In the genomic region with DNA sequence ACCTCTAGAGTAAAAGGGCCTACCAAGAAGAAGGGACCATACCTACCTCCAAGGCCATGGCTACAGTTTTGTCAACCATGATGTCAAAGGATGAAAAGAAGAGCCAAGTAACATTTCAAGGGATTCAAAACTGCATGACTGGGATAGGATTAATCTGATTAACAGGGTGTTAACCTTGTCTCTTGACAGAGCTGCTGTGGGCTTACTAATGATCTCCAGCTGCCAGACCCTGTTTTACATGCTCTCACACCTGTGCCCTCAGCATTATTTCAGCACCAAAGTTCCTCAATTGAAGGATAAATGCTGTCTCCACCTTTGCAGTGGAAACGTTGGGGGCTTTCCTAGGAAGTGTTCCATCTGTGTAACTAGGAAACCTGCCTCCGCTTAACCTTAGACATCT, we compare ENCODE assay signal across 21 cellular contexts.
DNase-seq lines count a peak whose midpoint lies in the region; ATAC-seq and TF ChIP-seq lines count a peak whose summit lies in the region.
"Had no signal": no experiment of that assay in that cellular context is flagged by ENCODE, and none has a peak within 500 bp of the region (broad histone marks: within the 10 kb centered on the region; RNA-seq: fewer than 3 reads in every experiment).

No MANE protein-coding gene starts in this region.

- H3K27me3 ChIP-seq in WERI-Rb-1 (ENCODE audit: insufficient read depth, low read depth, severe bottlenecking) (no peaks in the 10 kb centered on the region), H9 (ENCODE audit: insufficient read depth, low read length) (no peaks in the 10 kb centered on the region)

- no peaks in the 10 kb centered on the region for H3K23me2 ChIP-seq in H9 (ENCODE audit: insufficient read length, low read depth, low read length, poor library complexity, severe bottlenecking)

- no peaks in the 10 kb centered on the region for H3K27me3 Mint-ChIP-seq in activated naive CD4-positive, alpha-beta T cell treated with anti-CD3 and anti-CD28 coated beads, Interleukin-2, amount 10 ng/mL, durations not matched to agents 7 days and 5 days
- H3K27me3 Mint-ChIP-seq in H9 (ENCODE audit: low read depth) = no peaks in the 10 kb centered on the region

- H2BK20ac ChIP-seq in H9 (ENCODE audit: low read depth, low read length, poor library complexity, severe bottlenecking) = no peak overlapping the region

- no peak for ATAC-seq in activated naive CD4-positive, alpha-beta T cell treated with anti-CD3 and anti-CD28 coated beads, Interleukin-2, amount 50 U/mL, for 72 hours
- ATAC-seq: GM12878, HCT116 had no signal

- no peak overlapping the region for H2BK12ac ChIP-seq in H9 (ENCODE audit: insufficient read length, low read depth, low read length)

- H4K8ac ChIP-seq in H9 (replicated peaks; ENCODE audit: insufficient read length, low read depth, low read length) = no peak overlapping the region

- no peak overlapping the region for H4K91ac ChIP-seq in H9 (ENCODE audit: insufficient read length, low read depth, low read length)

- H4K20me1 ChIP-seq in H9 (ENCODE audit: control insufficient read depth, insufficient read depth, insufficient read length) = no peaks in the 10 kb centered on the region

- H3K9me3 Mint-ChIP-seq in activated naive CD4-positive, alpha-beta T cell treated with anti-CD3 and anti-CD28 coated beads, Interleukin-2, amount 10 ng/mL, durations not matched to agents 7 days and 5 days = peaks cover 2% of the 10 kb centered on the region
- H3K9me3 Mint-ChIP-seq in activated naive CD4-positive, alpha-beta T cell treated with anti-CD3 and anti-CD28 coated beads, Interleukin-2, amount 50 U/mL, for 72 hours = peaks cover 0 to 9% of the 10 kb centered on the region in 2 donors
- peaks cover 6 to 7% of the 10 kb centered on the region in 2 experiments; a peak in 2 of 5 replicates for H3K9me3 Mint-ChIP-seq in H9

- no peaks in the 10 kb centered on the region for H3K36me3 ChIP-seq in WERI-Rb-1

- H3K4me1 Mint-ChIP-seq in activated naive CD4-positive, alpha-beta T cell treated with anti-CD3 and anti-CD28 coated beads, Interleukin-2, amount 10 ng/mL, durations not matched to agents 7 days and 5 days = no peaks in the 10 kb centered on the region
- H3K4me1 Mint-ChIP-seq in H9 = peaks cover 0 to 6% of the 10 kb centered on the region in 2 experiments; a peak in 2 of 4 replicates
- H3K4me1 Mint-ChIP-seq: CD4-positive, alpha-beta memory T cell had no signal

- no peak overlapping the region for H2BK5ac ChIP-seq in H9 (ENCODE audit: insufficient read length, low read length)

- H2BK120ac ChIP-seq in H9 (ENCODE audit: low read depth, low read length, poor library complexity, severe bottlenecking) = no peak overlapping the region

- no peak overlapping the region for H3K23ac ChIP-seq in H9 (ENCODE audit: insufficient read length, low read depth, low read length)

- no peak overlapping the region for H2BK15ac ChIP-seq in H9 (ENCODE audit: low read depth, low read length)

- no peak overlapping the region for H3K56ac ChIP-seq in H9 (ENCODE audit: insufficient read length, low read depth, low read length)

- H3K18ac ChIP-seq in H9 (ENCODE audit: insufficient read length, low read depth, low read length) = no peak overlapping the region

- WGBS in H9 (ENCODE audit: extremely low coverage, insufficient read length, low lambda C conversion rate) = no CpG with 5 or more reads among the region's 2 CpGs

- TF ChIP-seq CTCF in WERI-Rb-1 (IDR thresholded peaks at IDR 0.05; ENCODE audit: low read depth, low read length) (no peak), H9 (conservative IDR thresholded peaks at IDR 0.05) (no peak)

- no peak overlapping the region for H3K9ac ChIP-seq in H9 (ENCODE audit: extremely low read depth, insufficient read length, low read length)
- H3K9ac ChIP-seq: GM23248 had no signal

- H3K4me1 ChIP-seq in H9 (ENCODE audit: insufficient read depth, low read length) = no peaks in the 10 kb centered on the region; the same call in 1 of the 2 replicates

- no peak overlapping the region for H3K4ac ChIP-seq in H9 (ENCODE audit: low read depth, low read length)

- H3T11ph ChIP-seq in H9 (ENCODE audit: low read length) = no peak overlapping the region

- H3K14ac ChIP-seq in H9 (ENCODE audit: insufficient read depth, low read length) = no peak overlapping the region

- H3K36me3 Mint-ChIP-seq in activated naive CD4-positive, alpha-beta T cell treated with anti-CD3 and anti-CD28 coated beads, Interleukin-2, amount 10 ng/mL, durations not matched to agents 7 days and 5 days = no peaks in the 10 kb centered on the region
- H3K36me3 Mint-ChIP-seq in activated naive CD4-positive, alpha-beta T cell treated with anti-CD3 and anti-CD28 coated beads, Interleukin-2, amount 50 U/mL, for 72 hours = no peaks in the 10 kb centered on the region
- H3K36me3 Mint-ChIP-seq in H9 (ENCODE audit: insufficient read depth in 1 of 3, low read depth in 3 of 3) = no peaks in the 10 kb centered on the region
- H3K36me3 Mint-ChIP-seq: CD4-positive, alpha-beta memory T cell had no signal

- no peak overlapping the region for H2AK5ac ChIP-seq in H9 (ENCODE audit: insufficient read length, low read length)

- H2AFZ ChIP-seq in H9 (ENCODE audit: low read length) = no peak overlapping the region
- H2AFZ ChIP-seq: GM23248 had no signal

- CTCF ChIA-PET in activated naive CD4-positive, alpha-beta T cell treated with anti-CD3 and anti-CD28 coated beads, Interleukin-2, amount 10 ng/mL, durations not matched to agents 7 days and 5 days (lab: Charles Lee) = no interaction called here

- no peaks in the 10 kb centered on the region for H3K9me3 ChIP-seq in WERI-Rb-1 (ENCODE audit: severe bottlenecking)
- H3K9me3 ChIP-seq in H9 (ENCODE audit: control insufficient read depth, low read depth, low read length) = no peaks in the 10 kb centered on the region

- H3K79me1 ChIP-seq in H9 (ENCODE audit: insufficient read depth, low read depth, low read length, poor library complexity, severe bottlenecking) = no peaks in the 10 kb centered on the region

- no peak overlapping the region for H4K5ac ChIP-seq in H9 (ENCODE audit: insufficient read length, low read depth, low read length)

- no peak overlapping the region for H3K27ac ChIP-seq in WERI-Rb-1
- H3K27ac ChIP-seq in H9 (ENCODE audit: insufficient read length, low read depth, low read length) = no peak overlapping the region
- H3K27ac ChIP-seq: 22Rv1, GM23248 had no signal

- H3K79me2 ChIP-seq in H9 (ENCODE audit: insufficient read depth, low read length) = no peaks in the 10 kb centered on the region; the same call in 1 of the 2 replicates

- no peak overlapping the region for H3K4me2 ChIP-seq in H9 (ENCODE audit: insufficient read depth, insufficient read length, low read length)

- DNase-seq in activated naive CD4-positive, alpha-beta T cell treated with anti-CD3 and anti-CD28 coated beads, Interleukin-2, amount 10 ng/mL, durations not matched to agents 7 days and 5 days = no peak
- DNase-seq in activated naive CD4-positive, alpha-beta T cell treated with anti-CD3 and anti-CD28 coated beads, Interleukin-2, amount 50 U/mL, for 72 hours (ENCODE audit: low spot score in 2 of 2) = no peak
- DNase-seq in NCI-H69 (lab: John Stamatoyannopoulos, UW) (peak; percentile 17), WERI-Rb-1 (peak; percentile 56), kidney tubule cell (ENCODE audit: low spot score) (no peak), AG20443 (ENCODE audit: low spot score) (no peak), NCI-H1694 (lab: John Stamatoyannopoulos, UW) (no peak), H9 (no peak)
- DNase-seq: AML-193; C1 segment of cervical spinal cord; Calu3; CD4-positive, alpha-beta memory T cell; COR-L47; DMS79; EL; GDM1; GM23248; H7 had no signal

- no peak overlapping the region for H3K4me3 ChIP-seq in WERI-Rb-1 (ENCODE audit: low read depth, low read length)
- H3K4me3 ChIP-seq: GM12878, GM23248 had no signal

- no peak overlapping the region for H3K4me3 Mint-ChIP-seq in activated naive CD4-positive, alpha-beta T cell treated with anti-CD3 and anti-CD28 coated beads, Interleukin-2, amount 10 ng/mL, durations not matched to agents 7 days and 5 days
- no peak overlapping the region for H3K4me3 Mint-ChIP-seq in H9
- H3K4me3 Mint-ChIP-seq: CD4-positive, alpha-beta memory T cell had no signal

- H3K27ac Mint-ChIP-seq in activated naive CD4-positive, alpha-beta T cell treated with anti-CD3 and anti-CD28 coated beads, Interleukin-2, amount 10 ng/mL, durations not matched to agents 7 days and 5 days = peak overlapping the region; percentile 49
- no peak overlapping the region for H3K27ac Mint-ChIP-seq in activated naive CD4-positive, alpha-beta T cell treated with anti-CD3 and anti-CD28 coated beads, Interleukin-2, amount 50 U/mL, for 72 hours
- no peak overlapping the region for H3K27ac Mint-ChIP-seq in H9
- H3K27ac Mint-ChIP-seq: CD4-positive, alpha-beta memory T cell had no signal

Comparison
In these comparisons a context has a peak if more than half of its experiments do, and no peak if none do; other contexts are left out.
1. DNase-seq: peak in NCI-H69 (single experiment) and WERI-Rb-1 (single experiment); none in activated naive CD4-positive, alpha-beta T cell treated with anti-CD3 and anti-CD28 coated beads, Interleukin-2, amount 10 ng/mL, durations not matched to agents 7 days and 5 days (single experiment), activated naive CD4-positive, alpha-beta T cell treated with anti-CD3 and anti-CD28 coated beads, Interleukin-2, amount 50 U/mL, for 72 hours (0 of 2), kidney tubule cell (single experiment), AG20443 (single experiment), NCI-H1694 (single experiment) and H9 (single experiment).